13 cellular contexts compared by ENCODE assay signal in genomic region chr22:45105281-45105700, GRCh38. TPM values are rescaled to one million over a fixed set of nuclear protein-coding genes. Genes with fewer than 3 reads are reported as not detected.
A peak's percentile ranks its signal among the peaks of the same experiment; 100 is the strongest.
DNase-seq lines count a peak whose midpoint lies in the region; ATAC-seq and TF ChIP-seq lines count a peak whose summit lies in the region.
"Had no signal": no experiment of that assay in that cellular context is flagged by ENCODE, and none has a peak within 500 bp of the region (broad histone marks: within the 10 kb centered on the region; RNA-seq: fewer than 3 reads in every experiment).

No MANE protein-coding gene starts in this region.

- DNase-seq in AG09309 (ENCODE audit: low read depth) (peak; percentile 76), HK-2 (ENCODE audit: unreplicated experiment) (peak; percentile 55), RKO (ENCODE audit: low spot score) (peak; percentile 39), kidney epithelial cell (ENCODE audit: low read depth) (peak; percentile 51), NCI-H1048 (lab: John Stamatoyannopoulos, UW) (no peak), endodermal cell (no peak)
- no peak for DNase-seq in stimulated activated naive CD8-positive, alpha-beta T cell treated with anti-CD3 and anti-CD28 coated beads, Interleukin-15, Interleukin-2, amounts not matched to agents 100 U/mL and 50 U/mL, for 24 hours
- DNase-seq: activated CD4-positive, alpha-beta T cell treated with anti-CD3 and anti-CD28 coated beads, Interleukin-2, amount 50 U/mL, for 4 hours; CD8-positive, alpha-beta T cell; NCI-H187 treated with DMSO at 0.1 percent for 48 hours had no signal

- H3K4me1 ChIP-seq in endodermal cell (ENCODE audit: control insufficient read depth, insufficient read depth, low read length) = no peaks in the 10 kb centered on the region

- no peaks in the 10 kb centered on the region for H3K9me3 ChIP-seq in endodermal cell (ENCODE audit: control insufficient read depth, low read length)

- no peak overlapping the region for H3K27ac ChIP-seq in endodermal cell (ENCODE audit: low read depth, low read length)
- H3K27ac ChIP-seq: SK-N-MC had no signal

- H3K27me3 ChIP-seq in kidney epithelial cell (ENCODE audit: control insufficient read depth, insufficient read depth, low read length) = peaks cover 13% of the 10 kb centered on the region
- no peaks in the 10 kb centered on the region for H3K27me3 ChIP-seq in endodermal cell (ENCODE audit: control insufficient read depth, insufficient read depth, low read length, poor library complexity, severe bottlenecking)

- WGBS in endodermal cell (ENCODE audit: insufficient coverage in 1 of 2, insufficient read length in 1 of 2), 2 experiments = 76 to 78% methylated on average over 10 of the region's 10 CpGs

- H3K27ac Mint-ChIP-seq in endodermal cell = no peak overlapping the region
- H3K27ac Mint-ChIP-seq: activated naive CD8-positive, alpha-beta T cell; CD8-positive, alpha-beta T cell had no signal

- H3K36me3 ChIP-seq in kidney epithelial cell (ENCODE audit: control insufficient read depth, insufficient read depth, low read length) (no peaks in the 10 kb centered on the region), endodermal cell (ENCODE audit: control insufficient read depth, insufficient read depth, low read length) (no peaks in the 10 kb centered on the region)

- H3K9me3 Mint-ChIP-seq in endodermal cell = no peaks in the 10 kb centered on the region
- H3K9me3 Mint-ChIP-seq: CD8-positive, alpha-beta T cell had no signal

- no peak overlapping the region for H3K4me3 Mint-ChIP-seq in endodermal cell
- H3K4me3 Mint-ChIP-seq: activated naive CD8-positive, alpha-beta T cell; CD8-positive, alpha-beta T cell had no signal

- no peaks in the 10 kb centered on the region for H3K4me1 Mint-ChIP-seq in endodermal cell

- peak overlapping the region; percentile 25 for H3K4me3 ChIP-seq in AG09309 (ENCODE audit: control insufficient read depth, low read depth, low read length)
- H3K4me3 ChIP-seq in kidney epithelial cell (ENCODE audit: low read depth, low read length) = no peak overlapping the region
- H3K4me3 ChIP-seq in endodermal cell (ENCODE audit: low read length) = no peak overlapping the region
- H3K4me3 ChIP-seq: SK-N-MC had no signal

- H3K27me3 Mint-ChIP-seq in endodermal cell (ENCODE audit: insufficient read depth) = peaks cover 7% of the 10 kb centered on the region

- no peak for ATAC-seq in HG02885 (IDR thresholded peaks at IDR 0.05; ENCODE audit: poor library complexity, unreplicated experiment)
- no peak for ATAC-seq in stimulated activated naive CD8-positive, alpha-beta T cell treated with anti-CD3 and anti-CD28 coated beads, Interleukin-15, Interleukin-2, amounts not matched to agents 100 U/mL and 50 U/mL, for 24 hours
- ATAC-seq: CD8-positive, alpha-beta T cell had no signal

- no peak for TF ChIP-seq CTCF in AG09309 (IDR thresholded peaks at IDR 0.05; ENCODE audit: control insufficient read depth, insufficient read depth, low read depth, low read length, missing control alignments)
- no peak for TF ChIP-seq CTCF in kidney epithelial cell (IDR thresholded peaks at IDR 0.05; ENCODE audit: insufficient read depth, low read length, poor library complexity, severe bottlenecking)
- TF ChIP-seq CTCF in endodermal cell (conservative IDR thresholded peaks at IDR 0.05) = no peak

- H3K36me3 Mint-ChIP-seq in endodermal cell (ENCODE audit: low read depth) = no peaks in the 10 kb centered on the region
- H3K36me3 Mint-ChIP-seq: activated naive CD8-positive, alpha-beta T cell; CD8-positive, alpha-beta T cell had no signal

- H3K9ac ChIP-seq in endodermal cell (ENCODE audit: extremely low read depth, low read length, poor library complexity, severe bottlenecking) = no peak overlapping the region

RNA-seq across cellular contexts. Expression of gene NUP50, which starts 58.4 kb away (rescaled TPM):
- total RNA-seq in kidney epithelial cell = 58.1 and 63.0 TPM in 2 replicates
- total RNA-seq in endodermal cell = 100 to 1,000 TPM; 101 to 115 TPM
- 55.1 TPM for polyA plus RNA-seq in endodermal cell (2013, experiment 1 of 2)
- 52.5 TPM for polyA plus RNA-seq in endodermal cell (2013, experiment 2 of 2)

Comparison
In these comparisons a context has a peak if more than half of its experiments do, and no peak if none do; other contexts are left out.
1. DNase-seq: peak in AG09309 (single experiment), HK-2 (single experiment), RKO (single experiment) and kidney epithelial cell (single experiment); none in NCI-H1048 (single experiment), stimulated activated naive CD8-positive, alpha-beta T cell treated with anti-CD3 and anti-CD28 coated beads, Interleukin-15, Interleukin-2, amounts not matched to agents 100 U/mL and 50 U/mL, for 24 hours (single experiment) and endodermal cell (single experiment).